8 cellular contexts compared by ENCODE assay signal in genomic region chr13:74135306-74136088, GRCh38. TPM values are rescaled to one million over a fixed set of nuclear protein-coding genes. Genes with fewer than 3 reads are reported as not detected.
A peak's percentile ranks its signal among the peaks of the same experiment; 100 is the strongest.
DNase-seq lines count a peak whose midpoint lies in the region; ATAC-seq, FAIRE-seq and TF ChIP-seq lines count a peak whose summit lies in the region.

No MANE protein-coding gene starts in this region.

- TF ChIP-seq POLR2A in Peyer's patch (IDR thresholded peaks at IDR 0.05) (no peak), tibial nerve (IDR thresholded peaks at IDR 0.05) (peak in 1 of 2 donors; percentile 30)

- ATAC-seq in GM21367 (IDR thresholded peaks at IDR 0.05; ENCODE audit: unreplicated experiment) = peak; percentile 42

- TF ChIP-seq CTCF in Peyer's patch (IDR thresholded peaks at IDR 0.05) (no peak), tibial nerve (IDR thresholded peaks at IDR 0.05) (no peak)

- H3K4me3 ChIP-seq in Peyer's patch (peak overlapping the region; percentile 71 to 92 (median 86)), tibial nerve (peak overlapping the region; percentile 59 to 89 (median 68))

- TF ChIP-seq EP300 in tibial nerve (IDR thresholded peaks at IDR 0.05) = peak in 1 of 2 donors; percentile 39

- no peaks in the 10 kb centered on the region for H3K9me3 ChIP-seq in Peyer's patch
- no peaks in the 10 kb centered on the region for H3K9me3 ChIP-seq in tibial nerve

- H3K27me3 ChIP-seq in Peyer's patch (no peaks in the 10 kb centered on the region), tibial nerve (no peaks in the 10 kb centered on the region)

- DNase-seq in DMS153 (lab: John Stamatoyannopoulos, UW) (peak; percentile 77), HT1080 (ENCODE audit: low read depth) (peak; percentile 56), Peyer's patch (peak; percentile 67 to 82 (median 77)), activated gamma-delta T cell (lab: John Stamatoyannopoulos, UW) (peak; percentile 53), frontal cortex (ENCODE audit: low spot score in 2 of 2) (peak; percentile 56 to 60), nucleus accumbens (lab: John Stamatoyannopoulos, UW) (peak in 40 of 56 donors; percentile 16 to 79 (median 40)), tibial nerve (ENCODE audit: low spot score in 2 of 2) (peak; percentile 30 to 37)

- FAIRE-seq in frontal cortex (lab: Jason Lieb, UNC) = no peak

- H3K27ac ChIP-seq in Peyer's patch (peak overlapping the region; percentile 88 to 99 (median 90)), tibial nerve (peak overlapping the region; percentile 87 to 98 (median 97))

- H3K36me3 ChIP-seq in Peyer's patch = no peaks in the 10 kb centered on the region
- H3K36me3 ChIP-seq in tibial nerve = no peaks in the 10 kb centered on the region

- H3K4me1 ChIP-seq in Peyer's patch (peaks cover 0 to 18% (median 0%) of the 10 kb centered on the region in 4 donors), tibial nerve (peaks cover 0 to 23% (median 9%) of the 10 kb centered on the region in 4 donors)

- 0 to 1% methylated on average over 41 to 50 of the region's 76 CpGs for WGBS in tibial nerve, 2 donors

RNA-seq across cellular contexts. Expression of gene KLF12, which starts 1.3 kb away (rescaled TPM):
- total RNA-seq in HT1080 (2014; rRNA removed; shearing (Covaris generic)) = 3.9 and 7.7 TPM in 2 replicates
- 4.2 and 5.5 TPM in 2 replicates for polyA plus RNA-seq in HT1080 (2015; cell fraction: cytosol; rRNA removed)
- 10.2 and 10.8 TPM in 2 replicates for polyA plus RNA-seq in HT1080 (2015; cell fraction: nucleus; rRNA removed)
- 10 to 100 TPM in 1 of 4 donors, 1 to 10 TPM in 3; 1.4 to 23.1 (median 2.7) TPM for total RNA-seq in Peyer's patch
- total RNA-seq in frontal cortex = 49.3 TPM
- 10 to 100 TPM in 3 of 4 donors, 1 to 10 TPM in 1; 7.8 to 20.3 (median 14.1) TPM for total RNA-seq in tibial nerve

Comparison
In these comparisons a context has a peak if more than half of its experiments do, and no peak if none do; other contexts are left out.
1. Peak in every context shown above with its lines: DNase-seq, ATAC-seq, H3K4me3 ChIP-seq and H3K27ac ChIP-seq.